ENCODE assay signal across 19 cellular contexts in genomic region chr3:15757824-15758223, GRCh38.
"Had no signal": no experiment of that assay in that cellular context is flagged by ENCODE, and none has a peak within 500 bp of the region (broad histone marks: within the 10 kb centered on the region; RNA-seq: fewer than 3 reads in every experiment).

No MANE protein-coding gene starts in this region.

- H3K4me3 Mint-ChIP-seq: natural killer cell, neural crest cell had no signal

- H3K9me3 ChIP-seq: heart right ventricle, mucosa of descending colon, pancreas, suprapubic skin, tibial nerve had no signal

- H3K27ac ChIP-seq: heart right ventricle, pancreas, suprapubic skin, tibial nerve had no signal

- H3K36me3 ChIP-seq: pancreas, tibial nerve had no signal

- H3K36me3 Mint-ChIP-seq: natural killer cell had no signal

- DNase-seq: effector memory CD4-positive, alpha-beta T cell; heart right ventricle; hypothalamus; islet precursor cell; mammary epithelial cell; mucosa of descending colon; natural killer cell; pancreas; retina; small intestine; stimulated activated CD4-positive, alpha-beta T cell treated with anti-CD3 and anti-CD28 coated beads, Interleukin-12 subunit alpha, Interleukin-12 subunit beta, amount 100 ng/mL, for 4 hours; stimulated activated naive CD4-positive, alpha-beta T cell treated with Interleukin-2 at 50 U/mL for 16 hours had no signal

- H3K4me3 ChIP-seq: heart right ventricle, mucosa of descending colon, pancreas, suprapubic skin, tibial nerve had no signal

- ATAC-seq: esophagus mucosa, heart right ventricle, left lobe of liver, mucosa of descending colon, natural killer cell, pancreas, sciatic nerve had no signal

- H3K9me3 Mint-ChIP-seq: natural killer cell, neural crest cell had no signal

- H3K27me3 ChIP-seq: heart right ventricle, pancreas, suprapubic skin, tibial nerve had no signal

- H3K27me3 Mint-ChIP-seq: progenitor cell of endocrine pancreas had no signal
